21 cellular contexts compared by ENCODE assay signal in genomic region chr19:5196832-5197231, GRCh38.
DNase-seq lines count a peak whose midpoint lies in the region; ATAC-seq, FAIRE-seq and TF ChIP-seq lines count a peak whose summit lies in the region.
"Had no signal": no experiment of that assay in that cellular context is flagged by ENCODE, and none has a peak within 500 bp of the region (broad histone marks: within the 10 kb centered on the region; RNA-seq: fewer than 3 reads in every experiment).

No MANE protein-coding gene starts in this region.

- TF ChIP-seq POLR2A in HepG2 (IDR thresholded peaks at IDR 0.05; ENCODE audit: insufficient read depth in 1 of 2, low read depth in 2 of 2, low read length in 2 of 2) (no peak), right lobe of liver (IDR thresholded peaks at IDR 0.05) (no peak)

- H3K36me3 ChIP-seq in HepG2 (replicated peaks in 1 of 2; ENCODE audit: control insufficient read depth in 1 of 2, insufficient read depth in 2 of 2, low read length in 2 of 2) (no peaks in the 10 kb centered on the region), right lobe of liver (no peaks in the 10 kb centered on the region), neural progenitor cell (no peaks in the 10 kb centered on the region)

- WGBS in HepG2 (ENCODE audit: low lambda C conversion rate): 57% methylated on average over 5 of the region's 5 CpGs
- WGBS in right lobe of liver (ENCODE audit: insufficient coverage, low coverage, low lambda C conversion rate, missing lambda C conversion rate): no CpG with 5 or more reads among the region's 5 CpGs

- H3K4me3 ChIP-seq in HepG2 (replicated peaks in 1 of 3; ENCODE audit: insufficient read depth in 1 of 3, low read depth in 2 of 3, low read length in 3 of 3) (no peak overlapping the region), right lobe of liver (no peak overlapping the region), neural progenitor cell (no peak overlapping the region)
- H3K4me3 ChIP-seq: A549; BLaER1 treated with 17β-estradiol and CSF1 and Interleukin-3, amounts not matched to agents 10 nM and 100 nM; GM12878 had no signal

- no peak for TF ChIP-seq EP300 in HepG2 (IDR thresholded peaks at IDR 0.05; ENCODE audit: low read depth in 2 of 2, low read length in 2 of 2)
- no peak for TF ChIP-seq EP300 in HepG2 (CRISPR knock-in tag; IDR thresholded peaks at IDR 0.05; ENCODE audit: borderline replicate concordance)

- no peak for TF ChIP-seq RAD21 in HepG2 (CRISPR knock-in tag; IDR thresholded peaks at IDR 0.05)

- peaks cover 57% of the 10 kb centered on the region for H3F3A ChIP-seq in neural progenitor cell (ENCODE audit: low read depth)

- no peak overlapping the region for H3K4me3 Mint-ChIP-seq in neural progenitor cell
- H3K4me3 Mint-ChIP-seq: B cell; CD4-positive, alpha-beta T cell; CD8-positive, alpha-beta T cell had no signal

- in situ Hi-C loops in HepG2 (cut with HindIII; ENCODE audit: extremely low pct_ligation_motif_present, low pct_unique_long_range_greater_than_20kb): no loop called here

- CTCF ChIA-PET in HepG2 (lab: Yijun Ruan, JAX; ENCODE audit: low intra/inter-chr PET ratio, low total read pairs): no interaction called here

- no peaks in the 10 kb centered on the region for H3K27me3 ChIP-seq in HepG2 (ENCODE audit: control insufficient read depth in 1 of 2, insufficient read depth in 2 of 2, low read length in 2 of 2)
- no peaks in the 10 kb centered on the region for H3K27me3 ChIP-seq in right lobe of liver
- no peaks in the 10 kb centered on the region for H3K27me3 ChIP-seq in neural progenitor cell
- H3K27me3 ChIP-seq: BLaER1 treated with 17β-estradiol and CSF1 and Interleukin-3, amounts not matched to agents 10 nM and 100 nM had no signal

- H3K79me2 ChIP-seq in HepG2 (ENCODE audit: insufficient read depth, low read length) (no peaks in the 10 kb centered on the region), neural progenitor cell (ENCODE audit: low read depth) (no peaks in the 10 kb centered on the region)

- no peak overlapping the region for H3K9ac ChIP-seq in HepG2 (ENCODE audit: insufficient read depth, low read depth, low read length)
- H3K9ac ChIP-seq in neural progenitor cell: no peak overlapping the region
- H3K9ac ChIP-seq: BLaER1 treated with 17β-estradiol and CSF1 and Interleukin-3, amounts not matched to agents 10 nM and 100 nM had no signal

- DNase-seq in HepG2 (ENCODE audit: low spot score) (no peak), right lobe of liver (no peak), neural progenitor cell (ENCODE audit: low spot score) (no peak), HK-2 (ENCODE audit: unreplicated experiment) (no peak)
- no peak for DNase-seq in activated CD8-positive, alpha-beta memory T cell treated with anti-CD3 and anti-CD28 coated beads, Interleukin-2, amount 50 U/mL, for 48 hours
- DNase-seq: AML-193; Caco-2; Calu3; CD4-positive, alpha-beta T cell; CD8-positive, alpha-beta T cell; DMS79 treated with DMSO at 0.1 percent for 48 hours had no signal

- peaks cover 26% of the 10 kb centered on the region for H3K4me1 Mint-ChIP-seq in neural progenitor cell
- H3K4me1 Mint-ChIP-seq: B cell had no signal

- H3K27ac Mint-ChIP-seq in neural progenitor cell: no peak overlapping the region
- H3K27ac Mint-ChIP-seq: B cell; CD4-positive, alpha-beta T cell; CD8-positive, alpha-beta T cell had no signal

- no peak for FAIRE-seq in HepG2 (lab: Jason Lieb, UNC)
- FAIRE-seq: A549, D721Med, G401.6, GM12878, GM12892, GM18507 had no signal

- H3K4me1 ChIP-seq in HepG2 (ENCODE audit: insufficient read depth, low read length) (no peaks in the 10 kb centered on the region), right lobe of liver (no peaks in the 10 kb centered on the region), neural progenitor cell (peaks cover 11% of the 10 kb centered on the region)
- H3K4me1 ChIP-seq: A549; BLaER1 treated with 17β-estradiol and CSF1 and Interleukin-3, amounts not matched to agents 10 nM and 100 nM; Caco-2 had no signal

- H2AFZ ChIP-seq in HepG2 (ENCODE audit: low read length) (no peak overlapping the region), neural progenitor cell (replicated peaks) (no peak overlapping the region)

- H3K4me2 ChIP-seq in HepG2 (ENCODE audit: low read depth, low read length) (no peak overlapping the region), neural progenitor cell (no peak overlapping the region)
- H3K4me2 ChIP-seq: A549; BLaER1 treated with 17β-estradiol and CSF1 and Interleukin-3, amounts not matched to agents 10 nM and 100 nM had no signal

- no peaks in the 10 kb centered on the region for H3K27me3 Mint-ChIP-seq in neural progenitor cell (ENCODE audit: insufficient read depth, low read depth)
- H3K27me3 Mint-ChIP-seq: CD4-positive, alpha-beta T cell had no signal

- H3K27ac ChIP-seq in HepG2 (ENCODE audit: extremely low read length, insufficient read depth, low read length): no peak overlapping the region
- no peak overlapping the region for H3K27ac ChIP-seq in right lobe of liver
- peak overlapping the region; percentile 75 for H3K27ac ChIP-seq in neural progenitor cell
- H3K27ac ChIP-seq: 22Rv1; A549; BLaER1 treated with 17β-estradiol and CSF1 and Interleukin-3, amounts not matched to agents 10 nM and 100 nM; C4-2B had no signal

- ATAC-seq in HepG2 (no peak), right lobe of liver (no peak)
- ATAC-seq: A549; CD8-positive, alpha-beta T cell; GM12878 had no signal

- H3K9me3 ChIP-seq in HepG2 (ENCODE audit: low read length) (peaks cover 5% of the 10 kb centered on the region; the same call in 1 of the 2 replicates), right lobe of liver (peaks cover 0 to 4% (median 2%) of the 10 kb centered on the region in 4 donors), neural progenitor cell (ENCODE audit: low read depth) (no peaks in the 10 kb centered on the region)

- H3K36me3 Mint-ChIP-seq in neural progenitor cell: peaks cover 18% of the 10 kb centered on the region
- H3K36me3 Mint-ChIP-seq: CD8-positive, alpha-beta T cell had no signal

- intact Hi-C loops in HepG2 (cut with micrococcal nuclease; ENCODE audit: unreplicated experiment): no loop called here
- intact Hi-C loops in right lobe of liver (cut with DNase I): no loop called here

- POLR2A ChIA-PET in HepG2 (lab: Yijun Ruan, JAX): no interaction called here

- peaks cover 2% of the 10 kb centered on the region; the same call in 1 of the 2 replicates for H4K20me1 ChIP-seq in HepG2 (ENCODE audit: insufficient read depth, low read length)
- no peaks in the 10 kb centered on the region for H4K20me1 ChIP-seq in neural progenitor cell (ENCODE audit: low read depth)
- H4K20me1 ChIP-seq: BLaER1 treated with 17β-estradiol and CSF1 and Interleukin-3, amounts not matched to agents 10 nM and 100 nM had no signal

- no TSS peak for BruUV-seq in HepG2 (replicated peaks; lab: Mats Ljungman, UMichigan)

- TF ChIP-seq CTCF in HepG2 (CRISPR knock-in tag; IDR thresholded peaks at IDR 0.05): no peak
- TF ChIP-seq CTCF in right lobe of liver (IDR thresholded peaks at IDR 0.05): no peak
- TF ChIP-seq CTCF in neural progenitor cell (IDR thresholded peaks at IDR 0.05): no peak

- peaks cover 19% of the 10 kb centered on the region for H3K9me3 Mint-ChIP-seq in neural progenitor cell
